ENCODE assay signal across 32 cellular contexts in genomic region chr2:64408031-64408430, GRCh38.
"Had no signal": no experiment of that assay in that cellular context is flagged by ENCODE, and none has a peak within 500 bp of the region (broad histone marks: within the 10 kb centered on the region; RNA-seq: fewer than 3 reads in every experiment).

No MANE protein-coding gene starts in this region.

- H3K9me3 ChIP-seq: ascending aorta had no signal

- DNase-seq: activated CD4-positive, alpha-beta memory T cell treated with anti-CD3 and anti-CD28 coated beads, Interleukin-2, amount 10 ng/mL, durations not matched to agents 7 days and 5 days; activated CD4-positive, alpha-beta T cell treated with anti-CD3 and anti-CD28 coated beads for 1 hour; activated CD4-positive, alpha-beta T cell treated with anti-CD3 and anti-CD28 coated beads for 36 hours; activated CD4-positive, alpha-beta T cell treated with anti-CD3 and anti-CD28 coated beads for 48 hours; activated CD4-positive, alpha-beta T cell treated with anti-CD3 and anti-CD28 coated beads, Interleukin-2, amount 10 ng/mL, durations not matched to agents 7 days and 5 days; activated CD4-positive, alpha-beta T cell treated with anti-CD3 and anti-CD28 coated beads, Interleukin-2, amount 50 U/mL, for 48 hours; activated CD4-positive, CD25-positive, alpha-beta regulatory T cell; activated CD8-positive, alpha-beta memory T cell treated with anti-CD3 and anti-CD28 coated beads for 24 hours; activated CD8-positive, alpha-beta memory T cell treated with anti-CD3 and anti-CD28 coated beads, Interleukin-2, amount 10 ng/mL, durations not matched to agents 7 days and 5 days; activated CD8-positive, alpha-beta memory T cell treated with anti-CD3 and anti-CD28 coated beads, Interleukin-2, amount 50 U/mL, for 48 hours; activated effector memory CD4-positive, alpha-beta T cell treated with Interleukin-2 at 50 U/mL for 16 hours; activated gamma-delta T cell; activated naive CD4-positive, alpha-beta T cell treated with anti-CD3 and anti-CD28 coated beads, Interleukin-2, amount 10 ng/mL, durations not matched to agents 7 days and 5 days; activated naive CD4-positive, alpha-beta T cell treated with Interleukin-2 at 50 U/mL for 16 hours; activated naive CD8-positive, alpha-beta T cell treated with anti-CD3 and anti-CD28 coated beads, Interleukin-2, amount 10 ng/mL, durations not matched to agents 7 days and 5 days; activated naive CD8-positive, alpha-beta T cell treated with anti-CD3 and anti-CD28 coated beads, Interleukin-2, amount 50 U/mL, for 24 hours; activated T-cell treated with anti-CD3 and anti-CD28 coated beads, Interleukin-2, amount 50 U/mL, for 24 hours; activated T-cell treated with anti-CD3 and anti-CD28 coated beads, Interleukin-2, amount 50 U/mL, for 48 hours; amygdala; anterior cingulate cortex; caudate nucleus; cerebellar nuclear complex; T-helper 1 cell; T-helper 2 cell; T-helper 9 cell; WERI-Rb-1 had no signal

- H3K27ac ChIP-seq: ascending aorta, cardiac muscle cell, WERI-Rb-1 had no signal

- ATAC-seq: activated CD4-positive, alpha-beta T cell treated with anti-CD3 and anti-CD28 coated beads for 36 hours; activated CD4-positive, CD25-positive, alpha-beta regulatory T cell treated with anti-CD3 and anti-CD28 coated beads, Interleukin-2, amount 50 U/mL, for 24 hours; activated CD8-positive, alpha-beta memory T cell treated with anti-CD3 and anti-CD28 coated beads, Interleukin-2, amount 10 ng/mL, durations not matched to agents 7 days and 5 days; activated naive CD8-positive, alpha-beta T cell treated with anti-CD3 and anti-CD28 coated beads, Interleukin-2, amount 50 U/mL, for 24 hours; WTC11 had no signal

- H3K4me3 ChIP-seq: ascending aorta, cardiac muscle cell had no signal

- H3K27me3 ChIP-seq: ascending aorta had no signal

- FAIRE-seq: bronchial epithelial cell, TTC549 had no signal

- H3K36me3 ChIP-seq: ascending aorta, cardiac muscle cell, WERI-Rb-1 had no signal
